ENCODE assay signal across 1 cellular context in genomic region chr3:52339612-52340011, GRCh38.
TF ChIP-seq lines count a peak whose summit lies in the region.

No MANE protein-coding gene starts in this region.

TF ChIP-seq in GM23338, 12 proteins besides CTCF, POLR2A, EP300 and RAD21 (continued from another document):
- TF ChIP-seq ZNF462 (CRISPR knock-in tag; IDR thresholded peaks at IDR 0.05) = no peak
- TF ChIP-seq ZNF114 (CRISPR knock-in tag; IDR thresholded peaks at IDR 0.05) = no peak
- TF ChIP-seq JUNB (IDR thresholded peaks at IDR 0.05; ENCODE audit: unreplicated experiment) = no peak
- TF ChIP-seq EZH2 (IDR thresholded peaks at IDR 0.05; ENCODE audit: low read depth, unreplicated experiment) = no peak
- TF ChIP-seq EZH2phosphoT487 (IDR thresholded peaks at IDR 0.05; ENCODE audit: unreplicated experiment) = no peak
- TF ChIP-seq NANOG (IDR thresholded peaks at IDR 0.05; ENCODE audit: borderline replicate concordance) = no peak
- no peak for TF ChIP-seq ETS1 (IDR thresholded peaks at IDR 0.05)
